In the genomic region with DNA sequence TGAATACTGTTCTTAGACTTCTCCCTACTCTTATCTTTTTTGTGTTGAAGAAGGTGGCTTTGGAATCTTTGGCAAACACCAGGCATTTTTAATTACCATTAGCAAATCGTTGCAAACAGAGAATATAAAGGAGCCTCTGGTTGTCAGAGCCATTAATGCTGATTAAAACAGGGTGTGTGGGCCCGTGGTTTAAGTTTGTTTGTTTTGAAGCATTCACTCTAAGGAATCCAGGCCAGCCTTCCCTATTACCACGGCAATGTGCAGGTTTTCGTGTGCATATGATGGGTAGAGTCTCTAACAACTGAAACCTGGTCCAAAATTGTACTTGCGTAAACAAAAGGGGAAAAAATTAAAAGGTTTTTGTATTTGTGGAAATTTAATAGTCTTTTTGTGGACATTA, we compare ENCODE assay signal across 29 cellular contexts.
"Had no signal": no experiment of that assay in that cellular context is flagged by ENCODE, and none has a peak within 500 bp of the region (broad histone marks: within the 10 kb centered on the region; RNA-seq: fewer than 3 reads in every experiment).

No MANE protein-coding gene starts in this region.

- H3K36me3 Mint-ChIP-seq: immature natural killer cell; naive thymus-derived CD8-positive, alpha-beta T cell; stimulated activated effector memory CD8-positive, alpha-beta T cell treated with anti-CD3 and anti-CD28 coated beads, Interleukin-12 subunit alpha, Interleukin-12 subunit beta, amount 100 ng/mL, for 72 hours had no signal

- H3K4me3 ChIP-seq: left lung, lower lobe of right lung, ovary, prostate gland, skin epidermis, stomach, testis, thyroid gland, transverse colon, upper lobe of left lung, vagina had no signal

- H3K27ac Mint-ChIP-seq: immature natural killer cell; naive thymus-derived CD8-positive, alpha-beta T cell; nephron; stimulated activated effector memory CD8-positive, alpha-beta T cell treated with anti-CD3 and anti-CD28 coated beads, Interleukin-12 subunit alpha, Interleukin-12 subunit beta, amount 100 ng/mL, for 72 hours had no signal

- H3K4me3 Mint-ChIP-seq: immature natural killer cell; naive thymus-derived CD8-positive, alpha-beta T cell; nephron; neural crest cell; stimulated activated effector memory CD8-positive, alpha-beta T cell treated with anti-CD3 and anti-CD28 coated beads, Interleukin-12 subunit alpha, Interleukin-12 subunit beta, amount 100 ng/mL, for 72 hours had no signal

- ATAC-seq: left colon; left lung; lower lobe of right lung; naive thymus-derived CD8-positive, alpha-beta T cell; right cardiac atrium; sciatic nerve; stimulated activated effector memory CD8-positive, alpha-beta T cell treated with anti-CD3 and anti-CD28 coated beads, Interleukin-12 subunit alpha, Interleukin-12 subunit beta, amount 100 ng/mL, for 72 hours; stimulated activated naive CD8-positive, alpha-beta T cell treated with anti-CD3 and anti-CD28 coated beads, Interleukin-15, Interleukin-2, amounts not matched to agents 100 U/mL and 50 U/mL, for 24 hours had no signal

- H3K36me3 ChIP-seq: left lung, lower lobe of right lung, neutrophil, ovary, prostate gland, stomach, thyroid gland, transverse colon, upper lobe of left lung, vagina had no signal

- H3K27me3 ChIP-seq: left lung, neutrophil, ovary, stomach, testis, thyroid gland, transverse colon, upper lobe of left lung, vagina had no signal

- H3K27ac ChIP-seq: left lung, lower lobe of right lung, neutrophil, ovary, prostate gland, skin epidermis, stomach, testis, thyroid gland, transverse colon, upper lobe of left lung, vagina had no signal

- H3K4me1 ChIP-seq: left lung, lower lobe of right lung, prostate gland, stomach, testis, thyroid gland, transverse colon, upper lobe of left lung, vagina had no signal

- DNase-seq: hypothalamus; immature natural killer cell; kidney; left colon; left lung; lower lobe of right lung; mammary epithelial cell; mesenchymal stem cell; naive thymus-derived CD8-positive, alpha-beta T cell; occipital lobe; ovary; retina; right cardiac atrium; stimulated activated CD4-positive, alpha-beta T cell treated with anti-CD3 and anti-CD28 coated beads, Interleukin-12 subunit alpha, Interleukin-12 subunit beta, amount 100 ng/mL, for 4 hours; stimulated activated CD4-positive, alpha-beta T cell treated with anti-CD3 and anti-CD28 coated beads, Interleukin-4, amount 100 ng/mL, for 24 hours; stimulated activated naive CD8-positive, alpha-beta T cell treated with anti-CD3 and anti-CD28 coated beads, Interleukin-15, Interleukin-2, amounts not matched to agents 100 U/mL and 50 U/mL, for 24 hours; stomach; testis; thyroid gland; transverse colon; upper lobe of left lung had no signal

- H3K9me3 Mint-ChIP-seq: nephron, neural crest cell had no signal

- H3K4me1 Mint-ChIP-seq: immature natural killer cell; naive thymus-derived CD8-positive, alpha-beta T cell; nephron; stimulated activated effector memory CD8-positive, alpha-beta T cell treated with anti-CD3 and anti-CD28 coated beads, Interleukin-12 subunit alpha, Interleukin-12 subunit beta, amount 100 ng/mL, for 72 hours had no signal

- H3K9me3 ChIP-seq: lower lobe of right lung, neutrophil, ovary, prostate gland, stomach, testis, thyroid gland, transverse colon, upper lobe of left lung, vagina had no signal
